ENCODE assay signal across 1 cellular context in genomic region chr1:113021430-113022085, GRCh38.
A peak's percentile ranks its signal among the peaks of the same experiment; 100 is the strongest.
TF ChIP-seq lines count a peak whose summit lies in the region.

No MANE protein-coding gene starts in this region.

TF ChIP-seq in K562, 482 proteins besides CTCF, POLR2A, EP300 and RAD21 (continued from another document):
- TF ChIP-seq TSHZ1 (CRISPR knock-in tag; IDR thresholded peaks at IDR 0.05) (no peak), ARID2 (IDR thresholded peaks at IDR 0.05) (no peak), SMARCB1 (IDR thresholded peaks at IDR 0.05; ENCODE audit: insufficient read length, low read depth) (no peak), SMARCC2 (IDR thresholded peaks at IDR 0.05; ENCODE audit: low read depth) (no peak), ZBTB8A (IDR thresholded peaks at IDR 0.05; ENCODE audit: partially characterized antibody) (no peak), ARID1B (IDR thresholded peaks at IDR 0.05) (peak; percentile 40; the same call in 1 of the 2 replicates), ZNF324 (CRISPR knock-in tag; IDR thresholded peaks at IDR 0.05) (no peak), SIX5 (IDR thresholded peaks at IDR 0.05; ENCODE audit: borderline replicate concordance in 1 of 2, insufficient read depth in 1 of 2, low read depth in 1 of 2, low read length in 2 of 2) (no peak), MTA1 (IDR thresholded peaks at IDR 0.05; ENCODE audit: borderline replicate concordance) (no peak), FOXK2 (conservative IDR thresholded peaks at IDR 0.05 in 1 of 2, IDR thresholded peaks at IDR 0.05 in 1 of 2; ENCODE audit: low read depth in 2 of 2) (peak; percentile 27 to 57; a peak in 3 of 4 replicates), TEAD4 (IDR thresholded peaks at IDR 0.05; ENCODE audit: low read length) (no peak), TEAD4 (CRISPR knock-in tag; IDR thresholded peaks at IDR 0.05; ENCODE audit: borderline replicate concordance) (no peak), C11orf30 (IDR thresholded peaks at IDR 0.05; ENCODE audit: low read depth) (peak; percentile 80), NCOA2 (IDR thresholded peaks at IDR 0.05; ENCODE audit: partially characterized antibody in 2 of 2) (no peak), ZNF316 (IDR thresholded peaks at IDR 0.05) (peak; percentile 82), TEAD2 (tag; IDR thresholded peaks at IDR 0.05) (no peak), RAD51 (IDR thresholded peaks at IDR 0.05; ENCODE audit: borderline replicate concordance, low read depth) (no peak), SMARCA4 (IDR thresholded peaks at IDR 0.05) (peak; percentile 15; the same call in 1 of the 2 replicates), MED1 (CRISPR knock-in tag; IDR thresholded peaks at IDR 0.05; ENCODE audit: borderline replicate concordance) (no peak)
- TF ChIP-seq, protein P1, sequence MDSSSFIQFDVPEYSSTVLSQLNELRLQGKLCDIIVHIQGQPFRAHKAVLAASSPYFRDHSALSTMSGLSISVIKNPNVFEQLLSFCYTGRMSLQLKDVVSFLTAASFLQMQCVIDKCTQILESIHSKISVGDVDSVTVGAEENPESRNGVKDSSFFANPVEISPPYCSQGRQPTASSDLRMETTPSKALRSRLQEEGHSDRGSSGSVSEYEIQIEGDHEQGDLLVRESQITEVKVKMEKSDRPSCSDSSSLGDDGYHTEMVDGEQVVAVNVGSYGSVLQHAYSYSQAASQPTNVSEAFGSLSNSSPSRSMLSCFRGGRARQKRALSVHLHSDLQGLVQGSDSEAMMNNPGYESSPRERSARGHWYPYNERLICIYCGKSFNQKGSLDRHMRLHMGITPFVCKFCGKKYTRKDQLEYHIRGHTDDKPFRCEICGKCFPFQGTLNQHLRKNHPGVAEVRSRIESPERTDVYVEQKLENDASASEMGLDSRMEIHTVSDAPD (CRISPR knock-in tag; IDR thresholded peaks at IDR 0.05): no peak
- TF ChIP-seq, protein P2, sequence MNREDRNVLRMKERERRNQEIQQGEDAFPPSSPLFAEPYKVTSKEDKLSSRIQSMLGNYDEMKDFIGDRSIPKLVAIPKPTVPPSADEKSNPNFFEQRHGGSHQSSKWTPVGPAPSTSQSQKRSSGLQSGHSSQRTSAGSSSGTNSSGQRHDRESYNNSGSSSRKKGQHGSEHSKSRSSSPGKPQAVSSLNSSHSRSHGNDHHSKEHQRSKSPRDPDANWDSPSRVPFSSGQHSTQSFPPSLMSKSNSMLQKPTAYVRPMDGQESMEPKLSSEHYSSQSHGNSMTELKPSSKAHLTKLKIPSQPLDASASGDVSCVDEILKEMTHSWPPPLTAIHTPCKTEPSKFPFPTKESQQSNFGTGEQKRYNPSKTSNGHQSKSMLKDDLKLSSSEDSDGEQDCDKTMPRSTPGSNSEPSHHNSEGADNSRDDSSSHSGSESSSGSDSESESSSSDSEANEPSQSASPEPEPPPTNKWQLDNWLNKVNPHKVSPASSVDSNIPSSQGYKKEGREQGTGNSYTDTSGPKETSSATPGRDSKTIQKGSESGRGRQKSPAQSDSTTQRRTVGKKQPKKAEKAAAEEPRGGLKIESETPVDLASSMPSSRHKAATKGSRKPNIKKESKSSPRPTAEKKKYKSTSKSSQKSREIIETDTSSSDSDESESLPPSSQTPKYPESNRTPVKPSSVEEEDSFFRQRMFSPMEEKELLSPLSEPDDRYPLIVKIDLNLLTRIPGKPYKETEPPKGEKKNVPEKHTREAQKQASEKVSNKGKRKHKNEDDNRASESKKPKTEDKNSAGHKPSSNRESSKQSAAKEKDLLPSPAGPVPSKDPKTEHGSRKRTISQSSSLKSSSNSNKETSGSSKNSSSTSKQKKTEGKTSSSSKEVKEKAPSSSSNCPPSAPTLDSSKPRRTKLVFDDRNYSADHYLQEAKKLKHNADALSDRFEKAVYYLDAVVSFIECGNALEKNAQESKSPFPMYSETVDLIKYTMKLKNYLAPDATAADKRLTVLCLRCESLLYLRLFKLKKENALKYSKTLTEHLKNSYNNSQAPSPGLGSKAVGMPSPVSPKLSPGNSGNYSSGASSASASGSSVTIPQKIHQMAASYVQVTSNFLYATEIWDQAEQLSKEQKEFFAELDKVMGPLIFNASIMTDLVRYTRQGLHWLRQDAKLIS (CRISPR knock-in tag; IDR thresholded peaks at IDR 0.05): no peak
